8 cellular contexts compared by ENCODE assay signal in genomic region chr19:46716013-46716671, GRCh38.
DNase-seq lines count a peak whose midpoint lies in the region; ATAC-seq and TF ChIP-seq lines count a peak whose summit lies in the region.

No MANE protein-coding gene starts in this region.

- in situ Hi-C loops in ACHN (cut with HindIII; ENCODE audit: low pct_ligation_motif_present, low pct_unique_long_range_greater_than_20kb, low sequenced_read_pairs) = no loop called here

- no peaks in the 10 kb centered on the region for H3K27me3 Mint-ChIP-seq in activated naive CD4-positive, alpha-beta T cell treated with anti-CD3 and anti-CD28 coated beads, Interleukin-2, amount 50 U/mL, for 24 hours

- peak overlapping the region; percentile 93 for H3K27ac Mint-ChIP-seq in activated naive CD4-positive, alpha-beta T cell treated with anti-CD3 and anti-CD28 coated beads, Interleukin-2, amount 50 U/mL, for 24 hours

- H3K27me3 ChIP-seq in HL-60 (ENCODE audit: insufficient read depth, poor library complexity, severe bottlenecking) = no peaks in the 10 kb centered on the region

- no peak for TF ChIP-seq CTCF in HL-60 (IDR thresholded peaks at IDR 0.05; ENCODE audit: insufficient read depth, low read length)

- peaks cover 2% of the 10 kb centered on the region for H3K36me3 Mint-ChIP-seq in activated naive CD4-positive, alpha-beta T cell treated with anti-CD3 and anti-CD28 coated beads, Interleukin-2, amount 50 U/mL, for 24 hours

- ATAC-seq in stimulated activated naive CD8-positive, alpha-beta T cell treated with anti-CD3 and anti-CD28 coated beads, Interleukin-15, Interleukin-2, amounts not matched to agents 100 U/mL and 50 U/mL, for 24 hours = no peak
- ATAC-seq in GM21619 (IDR thresholded peaks at IDR 0.05; ENCODE audit: unreplicated experiment) = no peak

- DNase-seq in ACHN (peak; percentile 16), HL-60 (ENCODE audit: low read depth in 1 of 2, low spot score in 1 of 2) (no peak), iPS-NIHi11 (ENCODE audit: low spot score) (peak; percentile 62), glomerular visceral epithelial cell (ENCODE audit: extremely low spot score) (no peak), NCI-H2107 (lab: John Stamatoyannopoulos, UW) (no peak)
- peak; percentile 36 for DNase-seq in stimulated activated naive CD8-positive, alpha-beta T cell treated with anti-CD3 and anti-CD28 coated beads, Interleukin-15, Interleukin-2, amounts not matched to agents 100 U/mL and 50 U/mL, for 24 hours

- H3K4me1 Mint-ChIP-seq in activated naive CD4-positive, alpha-beta T cell treated with anti-CD3 and anti-CD28 coated beads, Interleukin-2, amount 50 U/mL, for 24 hours = peaks cover 49% of the 10 kb centered on the region

- H3K4me3 ChIP-seq in HL-60 (replicated peaks; ENCODE audit: insufficient read depth, low read length) = peak overlapping the region; percentile 78

- no peaks in the 10 kb centered on the region for H3K9me3 Mint-ChIP-seq in activated naive CD4-positive, alpha-beta T cell treated with anti-CD3 and anti-CD28 coated beads, Interleukin-2, amount 50 U/mL, for 24 hours

- H3K4me3 Mint-ChIP-seq in activated naive CD4-positive, alpha-beta T cell treated with anti-CD3 and anti-CD28 coated beads, Interleukin-2, amount 50 U/mL, for 24 hours = peak overlapping the region; percentile 96

- H3K27ac ChIP-seq in HL-60 (replicated peaks) = peak overlapping the region; percentile 78

Comparison
In these comparisons a context has a peak if more than half of its experiments do, and no peak if none do; other contexts are left out.
1. DNase-seq: peak in ACHN (single experiment), iPS-NIHi11 (single experiment) and stimulated activated naive CD8-positive, alpha-beta T cell treated with anti-CD3 and anti-CD28 coated beads, Interleukin-15, Interleukin-2, amounts not matched to agents 100 U/mL and 50 U/mL, for 24 hours (single experiment); none in HL-60 (0 of 2), glomerular visceral epithelial cell (single experiment) and NCI-H2107 (single experiment).